11 cellular contexts compared by ENCODE assay signal in genomic region chr11:73322986-73323306, GRCh38. TPM values are rescaled to one million over a fixed set of nuclear protein-coding genes. Genes with fewer than 3 reads are reported as not detected.
A peak's percentile ranks its signal among the peaks of the same experiment; 100 is the strongest.
DNase-seq lines count a peak whose midpoint lies in the region; ATAC-seq, FAIRE-seq and TF ChIP-seq lines count a peak whose summit lies in the region.
"Had no signal": no experiment of that assay in that cellular context is flagged by ENCODE, and none has a peak within 500 bp of the region (broad histone marks: within the 10 kb centered on the region; RNA-seq: fewer than 3 reads in every experiment).

No MANE protein-coding gene starts in this region.

- no peaks in the 10 kb centered on the region for H3K9me3 Mint-ChIP-seq in stimulated activated naive B cell treated with anti-CD40 and anti-IgM and Interleukin-4, amounts not matched to agents 10 μg/mL and 1 μg/mL and 100 μg/mL, for 72 hours
- H3K9me3 Mint-ChIP-seq: CD4-positive, alpha-beta T cell; central memory CD8-positive, alpha-beta T cell had no signal

- H3K9ac ChIP-seq in HCT116 (ENCODE audit: low read length) (peak overlapping the region; percentile 17), mesenchymal stem cell (ENCODE audit: low read length) (peak overlapping the region; percentile 83)

- H2BK120ac ChIP-seq in mesenchymal stem cell (ENCODE audit: low read depth, low read length) = peak overlapping the region; percentile 99

- no peak for TF ChIP-seq CTCF in HCT116 (IDR thresholded peaks at IDR 0.05 in 2 of 3, conservative IDR thresholded peaks at IDR 0.05 in 1 of 3; ENCODE audit: borderline replicate concordance in 1 of 3, insufficient read depth in 1 of 3, low read depth in 2 of 3, low read length in 2 of 3)
- TF ChIP-seq CTCF in foreskin keratinocyte (conservative IDR thresholded peaks at IDR 0.05) = no peak

- peak overlapping the region in 1 of 2 experiments; percentile 65 for H3K23ac ChIP-seq in mesenchymal stem cell (ENCODE audit: low read length in 2 of 2)

- intact Hi-C loops in HCT116 (cut with micrococcal nuclease) = no loop called here

- H3K27ac Mint-ChIP-seq in stimulated activated naive B cell treated with anti-CD40 and anti-IgM and Interleukin-4, amounts not matched to agents 10 μg/mL and 1 μg/mL and 100 μg/mL, for 72 hours = peak overlapping the region; percentile 100
- H3K27ac Mint-ChIP-seq: CD4-positive, alpha-beta T cell had no signal

- CTCF ChIA-PET in HCT116 (lab: Charles Lee) = interaction anchor here (1.5 kb wide), 1 partner anchor 28 kb away, joined by 5 read pairs; no protein-coding TSS in a partner anchor

- H3K79me1 ChIP-seq in mesenchymal stem cell (replicated peaks; ENCODE audit: low read length, poor library complexity, severe bottlenecking) = peaks cover 9% of the 10 kb centered on the region

- no peaks in the 10 kb centered on the region for H3K79me2 ChIP-seq in HCT116 (ENCODE audit: insufficient read depth, low read length)

- RAD21 ChIA-PET in HCT116 (lab: Charles Lee; ENCODE audit: low non-redundant PET in 1 of 2, low total read pairs in 2 of 2, uncharacterized antibody in 2 of 2, unreplicated experiment in 2 of 2) = interaction anchor here in 1 of 2 experiments (0.7 to 1.3 kb wide), 2 partner anchors 12 to 15 kb away, joined by 3 to 4 read pairs; no protein-coding TSS in a partner anchor

- peaks cover 52 to 69% of the 10 kb centered on the region in 2 donors for H3K36me3 Mint-ChIP-seq in stimulated activated naive B cell treated with anti-CD40 and anti-IgM and Interleukin-4, amounts not matched to agents 10 μg/mL and 1 μg/mL and 100 μg/mL, for 72 hours

- BruUV-seq in HCT116 (replicated peaks; lab: Mats Ljungman, UMichigan) = no TSS peak

- peak overlapping the region; percentile 34 to 71 for H3K4me3 Mint-ChIP-seq in stimulated activated naive B cell treated with anti-CD40 and anti-IgM and Interleukin-4, amounts not matched to agents 10 μg/mL and 1 μg/mL and 100 μg/mL, for 72 hours
- H3K4me3 Mint-ChIP-seq: CD4-positive, alpha-beta T cell; central memory CD8-positive, alpha-beta T cell had no signal

- no peak for ATAC-seq in HCT116
- ATAC-seq in stimulated activated naive B cell treated with anti-CD40 and anti-IgM and Interleukin-4, amounts not matched to agents 10 μg/mL and 1 μg/mL and 100 μg/mL, for 72 hours (replicated peaks) = no peak
- ATAC-seq in HG03139 (IDR thresholded peaks at IDR 0.05; ENCODE audit: unreplicated experiment) = no peak
- ATAC-seq in foreskin keratinocyte = no peak
- no peak for ATAC-seq in GM18861 (IDR thresholded peaks at IDR 0.05; ENCODE audit: unreplicated experiment)

- H3K4me2 ChIP-seq in HCT116 (ENCODE audit: low read length) (peak overlapping the region; percentile 71), mesenchymal stem cell (ENCODE audit: low read length, poor library complexity, severe bottlenecking) (no peak overlapping the region)

- no peaks in the 10 kb centered on the region for H4K20me1 ChIP-seq in HCT116 (ENCODE audit: insufficient read depth)

- no peak overlapping the region for H2BK5ac ChIP-seq in mesenchymal stem cell (ENCODE audit: low read depth, low read length, poor library complexity, severe bottlenecking)

- H3K4ac ChIP-seq in mesenchymal stem cell (ENCODE audit: low read depth in 1 of 2, low read length in 2 of 2) = peak overlapping the region; percentile 46 to 88

- H3K27ac ChIP-seq in HCT116 (ENCODE audit: low read depth, low read length) (peak overlapping the region; percentile 2; the same call in 1 of the 2 replicates), caudate nucleus (ENCODE audit: low read depth, low read length) (peak overlapping the region; percentile 79), mesenchymal stem cell (ENCODE audit: low read length, poor library complexity, severe bottlenecking) (peak overlapping the region; percentile 90), foreskin keratinocyte (no peak overlapping the region)

- peak overlapping the region; percentile 67 for H2AK5ac ChIP-seq in mesenchymal stem cell (ENCODE audit: low read length, severe bottlenecking)

- H2BK12ac ChIP-seq in mesenchymal stem cell (ENCODE audit: low read length in 2 of 2) = peak overlapping the region; percentile 50 to 100

- H3K9me2 ChIP-seq in HCT116 (ENCODE audit: insufficient read depth) = no peaks in the 10 kb centered on the region

- H2BK15ac ChIP-seq in mesenchymal stem cell (ENCODE audit: low read depth, poor library complexity, severe bottlenecking) = peak overlapping the region; percentile 83

- H3K4me3 ChIP-seq in HCT116 (replicated peaks in 1 of 2; ENCODE audit: low read depth in 1 of 2, low read length in 2 of 2) (no peak overlapping the region), mesenchymal stem cell (ENCODE audit: insufficient read depth in 1 of 2, low read depth in 1 of 2, low read length in 2 of 2) (peak overlapping the region in 1 of 2 experiments; percentile 2)

- WGBS in mesenchymal stem cell = 26% methylated on average over 2 of the region's 2 CpGs

- no peaks in the 10 kb centered on the region for H3K27me3 Mint-ChIP-seq in stimulated activated naive B cell treated with anti-CD40 and anti-IgM and Interleukin-4, amounts not matched to agents 10 μg/mL and 1 μg/mL and 100 μg/mL, for 72 hours
- H3K27me3 Mint-ChIP-seq: CD4-positive, alpha-beta T cell had no signal

- H4K8ac ChIP-seq in mesenchymal stem cell (ENCODE audit: low read length) = peak overlapping the region; percentile 92

- no peak for TF ChIP-seq RAD21 in HCT116 (IDR thresholded peaks at IDR 0.05; ENCODE audit: low read depth)

- peak overlapping the region; percentile 30 to 58 for H3K14ac ChIP-seq in mesenchymal stem cell (ENCODE audit: low read length in 2 of 2)

- H3K4me1 ChIP-seq in HCT116 (ENCODE audit: control insufficient read depth in 1 of 2, insufficient read depth in 2 of 2, low read length in 2 of 2) (peaks cover 42 to 53% of the 10 kb centered on the region in 2 experiments), mesenchymal stem cell (ENCODE audit: control insufficient read depth, insufficient read depth, low read depth, low read length) (peaks cover 80% of the 10 kb centered on the region), foreskin keratinocyte (no peaks in the 10 kb centered on the region)

- H3K36me3 ChIP-seq in HCT116 (ENCODE audit: control insufficient read depth in 1 of 2, insufficient read depth in 2 of 2, low read length in 2 of 2) (no peaks in the 10 kb centered on the region), mesenchymal stem cell (ENCODE audit: control insufficient read depth in 1 of 2, insufficient read depth in 2 of 2, low read depth in 1 of 2, low read length in 2 of 2) (peaks cover 13 to 41% of the 10 kb centered on the region in 2 experiments)

- FAIRE-seq in GM19239 (lab: Jason Lieb, UNC) = no peak

- DNase-seq in HCT116 (ENCODE audit: low read depth, low spot score) (no peak), caudate nucleus (lab: John Stamatoyannopoulos, UW) (no peak), mesenchymal stem cell (no peak), GM19239 (ENCODE audit: insufficient read length, low spot score) (no peak), foreskin keratinocyte (no peak)
- no peak for DNase-seq in stimulated activated naive B cell treated with anti-CD40 and anti-IgM and Interleukin-4, amounts not matched to agents 10 μg/mL and 1 μg/mL and 100 μg/mL, for 72 hours
- DNase-seq: CD4-positive, alpha-beta T cell; NCI-H1417 treated with DMSO at 0.1 percent for 48 hours had no signal

- H3K18ac ChIP-seq in mesenchymal stem cell (ENCODE audit: low read depth in 1 of 2, low read length in 2 of 2) = peak overlapping the region; percentile 74 to 98

- H2AFZ ChIP-seq in HCT116 (ENCODE audit: low read depth, low read length, poor library complexity, severe bottlenecking) (no peak overlapping the region), mesenchymal stem cell (ENCODE audit: low read depth, low read length) (no peak overlapping the region)

- H3K9me3 ChIP-seq in HCT116 (ENCODE audit: control insufficient read depth in 1 of 2, insufficient read depth in 1 of 2, low read depth in 1 of 2, low read length in 2 of 2) (no peaks in the 10 kb centered on the region), mesenchymal stem cell (ENCODE audit: control insufficient read depth, low read length) (no peaks in the 10 kb centered on the region)

- POLR2A ChIA-PET in HCT116 (lab: Charles Lee) = interaction anchor here (1.4 kb wide), 1 partner anchor 8 kb away, joined by 3 read pairs; no protein-coding TSS in a partner anchor

- H3K4me1 Mint-ChIP-seq in stimulated activated naive B cell treated with anti-CD40 and anti-IgM and Interleukin-4, amounts not matched to agents 10 μg/mL and 1 μg/mL and 100 μg/mL, for 72 hours = peaks cover 73 to 94% of the 10 kb centered on the region in 2 donors

- no peaks in the 10 kb centered on the region for H3K27me3 ChIP-seq in HCT116 (ENCODE audit: insufficient read depth, low read length)
- H3K27me3 ChIP-seq in mesenchymal stem cell (ENCODE audit: control insufficient read depth in 1 of 2, insufficient read depth in 1 of 2, low read length in 2 of 2) = no peaks in the 10 kb centered on the region
- no peaks in the 10 kb centered on the region for H3K27me3 ChIP-seq in foreskin keratinocyte

- H4K91ac ChIP-seq in mesenchymal stem cell (ENCODE audit: low read length) = peak overlapping the region; percentile 97

- no peak for TF ChIP-seq POLR2A in HCT116 (IDR thresholded peaks at IDR 0.05; ENCODE audit: borderline replicate concordance, extremely low read depth, insufficient read depth, insufficient read length)

TF ChIP-seq in HCT116, 20 proteins besides CTCF, POLR2A, EP300 and RAD21 (continues in another document):
- no peak for TF ChIP-seq CEBPB (IDR thresholded peaks at IDR 0.05; ENCODE audit: low read depth)
- no peak for TF ChIP-seq ATF3 (IDR thresholded peaks at IDR 0.05)
- TF ChIP-seq CBX3 (IDR thresholded peaks at IDR 0.05; ENCODE audit: low read depth) = no peak

RNA-seq across cellular contexts. Expression of gene ARHGEF17, which starts 14.9 kb away (rescaled TPM):
- total RNA-seq in HCT116 (2021; ENCODE audit: unreplicated experiment) (18.2 TPM), foreskin keratinocyte (8.7 and 9.7 TPM in 2 replicates)
- polyA plus RNA-seq in HCT116 (2012) = 17.6 and 21.1 TPM in 2 replicates
- polyA plus RNA-seq in mesenchymal stem cell (2013, experiment 1 of 2) = 69.6 TPM
- polyA plus RNA-seq in mesenchymal stem cell (2013, experiment 2 of 2) = 65.7 TPM
- polyA plus RNA-seq in foreskin keratinocyte = 4.6 and 5.0 TPM in 2 replicates
- total RNA-seq: CD4-positive, alpha-beta T cell had no signal

RNA-seq across cellular contexts. Expression of gene P2RY6, which starts 50.8 kb away (rescaled TPM):
- total RNA-seq in HCT116 (2021; ENCODE audit: unreplicated experiment) (0.15 TPM), foreskin keratinocyte (not detected in 2 replicates)
- 0.20 and 0.51 TPM in 2 replicates for polyA plus RNA-seq in HCT116 (2012)
- 0.35 TPM for polyA plus RNA-seq in mesenchymal stem cell (2013, experiment 1 of 2)
- 0.21 TPM for polyA plus RNA-seq in mesenchymal stem cell (2013, experiment 2 of 2)
- polyA plus RNA-seq in foreskin keratinocyte = 0.04 TPM in 1 of 2 replicates, not detected in the other
- total RNA-seq: CD4-positive, alpha-beta T cell had no signal

RNA-seq across cellular contexts. Expression of gene RELT, which starts 53.3 kb away (rescaled TPM):
- total RNA-seq in HCT116 (2021; ENCODE audit: unreplicated experiment) = 13.8 TPM
- polyA plus RNA-seq in HCT116 (2012) = 10.3 and 13.3 TPM in 2 replicates
- polyA plus RNA-seq in mesenchymal stem cell (2013, experiment 1 of 2) = 2.6 TPM
- 3.0 TPM for polyA plus RNA-seq in mesenchymal stem cell (2013, experiment 2 of 2)
- 11.6 and 12.7 TPM in 2 replicates for total RNA-seq in foreskin keratinocyte
- 8.1 and 10.7 TPM in 2 replicates for polyA plus RNA-seq in foreskin keratinocyte
